ENCODE assay signal across 1 cellular context in the genomic region with DNA sequence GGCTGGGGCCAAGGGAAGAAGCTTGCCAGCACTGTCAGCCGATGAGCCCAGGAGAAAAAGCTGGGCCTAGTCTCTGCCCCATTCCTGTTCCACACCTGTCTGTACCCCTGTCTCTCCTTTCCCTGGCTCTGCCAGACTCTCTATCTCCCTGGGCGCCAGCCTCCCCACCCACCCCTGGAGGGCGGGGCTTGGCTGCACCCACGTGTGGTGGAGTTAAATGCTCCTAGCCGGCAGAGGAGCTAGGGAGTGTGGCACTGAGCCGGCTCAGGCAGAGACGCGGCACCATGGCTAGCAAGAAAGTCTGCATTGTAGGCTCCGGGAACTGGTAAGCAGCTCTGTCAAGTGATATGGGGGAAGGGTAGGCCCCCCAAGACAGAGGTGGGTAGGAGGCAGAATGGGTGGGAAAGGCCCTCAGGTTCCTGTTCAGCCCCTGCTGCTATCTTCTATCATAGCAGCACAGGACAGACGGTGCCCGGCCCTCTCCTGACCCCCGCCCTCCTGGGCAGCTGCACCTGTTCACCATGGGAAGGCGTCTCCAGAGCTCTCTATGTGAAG.
TF ChIP-seq lines count a peak whose summit lies in the region.

TSS of gene GPD1 (plus strand) at position 242 of the 555 bp plus-strand sequence. CDS start at position 285, 43 bp downstream.

TF ChIP-seq in K562, 482 proteins besides CTCF, POLR2A, EP300 and RAD21 (continued from another document):
- peak in 1 of 2 experiments; percentile 22; a peak in 1 of 4 replicates for TF ChIP-seq NRF1 (conservative IDR thresholded peaks at IDR 0.05 in 1 of 2, IDR thresholded peaks at IDR 0.05 in 1 of 2)
- TF ChIP-seq ARID4B (CRISPR knock-in tag; IDR thresholded peaks at IDR 0.05) = 0 out of 2 replicates have a peak, but pooled peaks have one; percentile 37
- no peak for TF ChIP-seq KDM2B (CRISPR knock-in tag; IDR thresholded peaks at IDR 0.05)
- TF ChIP-seq HDAC1 (IDR thresholded peaks at IDR 0.05) = 0 out of 4 replicates have a peak, but pooled peaks of 1 of the 2 experiments have one; percentile 28
- 0 out of 2 replicates have a peak, but pooled peaks have one; percentile 16 for TF ChIP-seq ZBTB1 (CRISPR knock-in tag; IDR thresholded peaks at IDR 0.05; ENCODE audit: borderline replicate concordance, low read depth)
- TF ChIP-seq PHF21A (IDR thresholded peaks at IDR 0.05; ENCODE audit: borderline replicate concordance, low read depth) = no peak
- TF ChIP-seq, protein P1, sequence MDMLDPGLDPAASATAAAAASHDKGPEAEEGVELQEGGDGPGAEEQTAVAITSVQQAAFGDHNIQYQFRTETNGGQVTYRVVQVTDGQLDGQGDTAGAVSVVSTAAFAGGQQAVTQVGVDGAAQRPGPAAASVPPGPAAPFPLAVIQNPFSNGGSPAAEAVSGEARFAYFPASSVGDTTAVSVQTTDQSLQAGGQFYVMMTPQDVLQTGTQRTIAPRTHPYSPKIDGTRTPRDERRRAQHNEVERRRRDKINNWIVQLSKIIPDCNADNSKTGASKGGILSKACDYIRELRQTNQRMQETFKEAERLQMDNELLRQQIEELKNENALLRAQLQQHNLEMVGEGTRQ (CRISPR knock-in tag; IDR thresholded peaks at IDR 0.05) = peak; percentile 63
- TF ChIP-seq TFAP4 (CRISPR knock-in tag; IDR thresholded peaks at IDR 0.05; ENCODE audit: borderline replicate concordance) = peak; percentile 46; the same call in 1 of the 2 replicates
- peak; percentile 66 for TF ChIP-seq EGR1 (conservative IDR thresholded peaks at IDR 0.05)
- TF ChIP-seq MCM2 (IDR thresholded peaks at IDR 0.05; ENCODE audit: low read depth) = no peak
- TF ChIP-seq CSDE1 (IDR thresholded peaks at IDR 0.05) = no peak
- TF ChIP-seq NKRF (IDR thresholded peaks at IDR 0.05; ENCODE audit: borderline replicate concordance) = peak; percentile 39; the same call in 1 of the 2 replicates
- TF ChIP-seq VEZF1 (CRISPR knock-in tag; IDR thresholded peaks at IDR 0.05) = peak; percentile 65
- TF ChIP-seq ZNF695 (CRISPR knock-in tag; IDR thresholded peaks at IDR 0.05) = no peak
